In the genomic region with DNA sequence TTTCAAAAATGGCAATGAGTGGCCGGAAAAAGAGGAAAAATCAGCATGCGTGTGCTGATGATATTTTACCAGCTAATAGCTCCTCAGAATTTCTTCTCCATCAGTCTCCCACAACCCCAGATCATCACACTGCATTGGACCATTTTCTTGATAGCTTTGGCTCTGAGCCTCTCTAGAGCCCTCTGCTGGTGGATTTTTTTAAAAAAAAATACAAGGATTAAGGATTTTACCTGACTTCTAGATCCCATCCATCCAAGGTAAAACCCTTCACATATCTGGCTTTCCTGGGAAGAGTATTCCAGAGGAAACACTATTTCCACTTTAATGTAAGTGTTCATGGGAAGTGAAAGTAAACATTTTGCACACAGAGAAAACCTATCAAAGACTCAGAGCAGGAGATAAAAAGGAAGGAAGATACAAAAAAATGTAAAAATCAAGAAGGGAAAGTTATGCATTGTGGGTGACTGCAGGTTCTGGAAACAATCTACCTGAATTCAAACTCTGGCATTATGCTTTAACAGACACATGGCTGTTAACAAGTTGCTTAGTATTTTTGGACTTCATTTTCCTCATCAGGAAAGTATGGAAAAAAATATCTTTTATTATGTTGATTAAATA, we compare ENCODE assay signal across 7 cellular contexts.
DNase-seq lines count a peak whose midpoint lies in the region; ATAC-seq and TF ChIP-seq lines count a peak whose summit lies in the region.

No MANE protein-coding gene starts in this region.

- TF ChIP-seq CTCF in GM12874 (IDR thresholded peaks at IDR 0.05; ENCODE audit: insufficient read depth, low read depth, low read length) (peak; percentile 41; the same call in 1 of the 2 replicates), coronary artery (IDR thresholded peaks at IDR 0.05) (peak; percentile 26)

- no peak overlapping the region for H3K4me3 ChIP-seq in coronary artery

- intact Hi-C loops in left cardiac atrium (cut with DNase I) (no loop called here), sciatic nerve (cut with DNase I) (no loop called here)

- no peak overlapping the region for H3K27ac ChIP-seq in coronary artery

- DNase-seq in M059J (ENCODE audit: low read depth): peak; percentile 5
- no peak for DNase-seq in coronary artery (ENCODE audit: low spot score)
- DNase-seq in putamen (ENCODE audit: low spot score): peak; percentile 7
- no peak for DNase-seq in left cardiac atrium
- no peak for DNase-seq in sciatic nerve (ENCODE audit: low spot score)

- ATAC-seq in left cardiac atrium (no peak), sciatic nerve (no peak), GM21528 (IDR thresholded peaks at IDR 0.05; ENCODE audit: low FRiP score, unreplicated experiment) (no peak)

Comparison
In these comparisons a context has a peak if more than half of its experiments do, and no peak if none do; other contexts are left out.
1. DNase-seq: peak in M059J (single experiment) and putamen (single experiment); none in coronary artery (single experiment), left cardiac atrium (single experiment) and sciatic nerve (single experiment).